19 cellular contexts compared by ENCODE assay signal in genomic region chr15:44096596-44096995, GRCh38.
"Had no signal": no experiment of that assay in that cellular context is flagged by ENCODE, and none has a peak within 500 bp of the region (broad histone marks: within the 10 kb centered on the region; RNA-seq: fewer than 3 reads in every experiment).

No MANE protein-coding gene starts in this region.

- DNase-seq: activated CD4-positive, alpha-beta T cell treated with anti-CD3 and anti-CD28 coated beads, Interleukin-2, amount 50 U/mL, for 4 hours; activated effector memory CD4-positive, alpha-beta T cell treated with anti-CD3 and anti-CD28 coated beads, Interleukin-2, amount 50 U/mL, for 16 hours; activated naive CD4-positive, alpha-beta T cell treated with anti-CD3 and anti-CD28 coated beads, Interleukin-2, amount 50 U/mL, for 16 hours; activated T-cell treated with anti-CD3 and anti-CD28 coated beads, Interleukin-2, amount 50 U/mL, for 72 hours; heart left ventricle; kidney; left ventricle myocardium superior; mucosa of descending colon; naive thymus-derived CD4-positive, alpha-beta T cell; ovary; psoas muscle; right cardiac atrium; stimulated activated naive CD8-positive, alpha-beta T cell treated with anti-CD3 and anti-CD28 coated beads, Interleukin-15, amount 100 ng/mL, for 72 hours; upper lobe of left lung; WERI-Rb-1 had no signal

- H3K27ac ChIP-seq: gastroesophageal sphincter, heart left ventricle, neural progenitor cell, ovary, psoas muscle, skin epidermis, thoracic aorta, upper lobe of left lung, WERI-Rb-1 had no signal

- H3K4me3 ChIP-seq: gastroesophageal sphincter, heart left ventricle, mucosa of descending colon, neural progenitor cell, ovary, psoas muscle, skin epidermis, thoracic aorta, upper lobe of left lung had no signal
